ENCODE assay signal across 16 cellular contexts in genomic region chr3:31661993-31662392, GRCh38.
"Had no signal": no experiment of that assay in that cellular context is flagged by ENCODE, and none has a peak within 500 bp of the region (broad histone marks: within the 10 kb centered on the region; RNA-seq: fewer than 3 reads in every experiment).

No MANE protein-coding gene starts in this region.

- H3K27me3 Mint-ChIP-seq: activated CD4-positive, alpha-beta memory T cell treated with anti-CD3 and anti-CD28 coated beads for 36 hours; activated CD8-positive, alpha-beta memory T cell treated with anti-CD3 and anti-CD28 coated beads, Interleukin-2, amount 10 ng/mL, durations not matched to agents 7 days and 5 days; activated naive CD4-positive, alpha-beta T cell treated with anti-CD3 and anti-CD28 coated beads, Interleukin-2, amount 10 ng/mL, durations not matched to agents 7 days and 5 days had no signal

- H3K27ac Mint-ChIP-seq: activated CD4-positive, alpha-beta memory T cell treated with anti-CD3 and anti-CD28 coated beads for 36 hours; activated CD8-positive, alpha-beta memory T cell treated with anti-CD3 and anti-CD28 coated beads, Interleukin-2, amount 10 ng/mL, durations not matched to agents 7 days and 5 days; activated naive CD4-positive, alpha-beta T cell treated with anti-CD3 and anti-CD28 coated beads, Interleukin-2, amount 10 ng/mL, durations not matched to agents 7 days and 5 days had no signal

- H3K4me1 Mint-ChIP-seq: activated CD8-positive, alpha-beta memory T cell treated with anti-CD3 and anti-CD28 coated beads, Interleukin-2, amount 10 ng/mL, durations not matched to agents 7 days and 5 days; activated naive CD4-positive, alpha-beta T cell treated with anti-CD3 and anti-CD28 coated beads, Interleukin-2, amount 10 ng/mL, durations not matched to agents 7 days and 5 days had no signal

- H3K27me3 ChIP-seq: ascending aorta, breast epithelium, gastrocnemius medialis, heart left ventricle, transverse colon had no signal

- H3K27ac ChIP-seq: ascending aorta, breast epithelium, gastrocnemius medialis, heart left ventricle, prostate gland, transverse colon had no signal

- H3K36me3 Mint-ChIP-seq: activated CD8-positive, alpha-beta memory T cell treated with anti-CD3 and anti-CD28 coated beads, Interleukin-2, amount 10 ng/mL, durations not matched to agents 7 days and 5 days had no signal

- H3K4me1 ChIP-seq: ascending aorta, breast epithelium, gastrocnemius medialis, prostate gland, transverse colon had no signal

- H3K4me3 ChIP-seq: ascending aorta, breast epithelium, gastrocnemius medialis, heart left ventricle, prostate gland, transverse colon had no signal

- ATAC-seq: activated CD8-positive, alpha-beta memory T cell treated with anti-CD3 and anti-CD28 coated beads, Interleukin-2, amount 10 ng/mL, durations not matched to agents 7 days and 5 days; gastrocnemius medialis; heart left ventricle; stimulated activated naive CD8-positive, alpha-beta T cell treated with anti-CD3 and anti-CD28 coated beads, Interleukin-15, Interleukin-2, amounts not matched to agents 100 U/mL and 50 U/mL, for 24 hours had no signal

- DNase-seq: activated CD4-positive, alpha-beta memory T cell treated with anti-CD3 and anti-CD28 coated beads for 36 hours; activated CD4-positive, alpha-beta T cell treated with anti-CD3 and anti-CD28 coated beads for 1 hour; activated CD8-positive, alpha-beta memory T cell treated with anti-CD3 and anti-CD28 coated beads, Interleukin-2, amount 10 ng/mL, durations not matched to agents 7 days and 5 days; activated naive CD4-positive, alpha-beta T cell treated with anti-CD3 and anti-CD28 coated beads, Interleukin-2, amount 10 ng/mL, durations not matched to agents 7 days and 5 days; activated T-cell treated with anti-CD3 and anti-CD28 coated beads, Interleukin-2, amount 50 U/mL, for 1 hour; erythroblast; gastrocnemius medialis; heart left ventricle; right cardiac atrium; small intestine; stimulated activated CD4-positive, alpha-beta T cell treated with anti-CD3 and anti-CD28 coated beads, Interleukin-4, amount 100 ng/mL, for 24 hours; stimulated activated naive CD8-positive, alpha-beta T cell treated with anti-CD3 and anti-CD28 coated beads, Interleukin-15, Interleukin-2, amounts not matched to agents 100 U/mL and 50 U/mL, for 24 hours; transverse colon had no signal

- H3K36me3 ChIP-seq: breast epithelium, gastrocnemius medialis, prostate gland, transverse colon had no signal

- H3K4me3 Mint-ChIP-seq: activated CD4-positive, alpha-beta memory T cell treated with anti-CD3 and anti-CD28 coated beads for 36 hours; activated CD8-positive, alpha-beta memory T cell treated with anti-CD3 and anti-CD28 coated beads, Interleukin-2, amount 10 ng/mL, durations not matched to agents 7 days and 5 days; activated naive CD4-positive, alpha-beta T cell treated with anti-CD3 and anti-CD28 coated beads, Interleukin-2, amount 10 ng/mL, durations not matched to agents 7 days and 5 days had no signal

- H3K9me3 ChIP-seq: breast epithelium, gastrocnemius medialis, prostate gland had no signal
